ENCODE assay signal across 17 cellular contexts in the genomic region with DNA sequence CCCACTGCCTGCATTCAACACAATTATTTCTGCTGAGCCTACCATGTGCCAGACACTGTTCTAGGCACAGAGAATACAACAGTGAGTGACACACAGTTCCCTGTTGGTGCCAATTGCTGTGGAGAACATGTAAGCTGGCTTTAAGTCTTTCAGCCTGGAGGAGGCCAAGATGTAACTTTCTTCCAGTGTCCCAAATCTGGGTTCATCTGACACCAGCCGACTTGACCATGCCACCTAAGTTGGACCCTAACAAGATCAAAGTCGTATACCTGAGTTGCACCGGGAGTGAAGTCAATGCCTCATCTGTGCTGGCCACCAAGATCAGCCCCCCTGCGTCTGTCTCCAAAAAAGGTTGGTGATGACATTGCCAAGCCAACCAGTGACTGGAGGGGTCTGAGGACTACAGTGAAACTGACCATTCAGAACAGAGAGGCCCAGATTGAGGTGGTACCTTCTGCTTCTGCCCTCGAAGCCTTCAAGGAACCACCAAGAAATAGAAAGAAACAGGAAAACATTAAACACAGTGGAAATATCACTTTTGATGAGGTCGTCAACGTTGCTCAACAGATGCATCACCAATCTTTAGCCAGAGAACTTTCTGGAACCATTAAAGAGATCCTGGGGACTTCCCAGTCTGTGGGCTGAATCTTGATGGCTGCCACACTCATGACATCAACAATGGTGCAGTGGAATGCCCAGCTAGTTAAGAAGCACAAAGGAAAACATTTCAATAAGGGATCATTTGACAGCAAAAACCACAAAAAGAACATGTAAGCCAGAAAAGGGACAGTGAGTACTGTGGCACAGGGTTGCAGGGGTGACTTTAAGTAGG. TPM values are rescaled to one million over a fixed set of nuclear protein-coding genes. Genes with fewer than 3 reads are reported as not detected.
DNase-seq lines count a peak whose midpoint lies in the region; ATAC-seq, FAIRE-seq and TF ChIP-seq lines count a peak whose summit lies in the region.
"Had no signal": no experiment of that assay in that cellular context is flagged by ENCODE, and none has a peak within 500 bp of the region (broad histone marks: within the 10 kb centered on the region; RNA-seq: fewer than 3 reads in every experiment).

No MANE protein-coding gene starts in this region.

- TF ChIP-seq POLR2A in GM12891 (IDR thresholded peaks at IDR 0.05; ENCODE audit: low read depth, low read length): no peak

- POLR2A ChIA-PET in activated CD8-positive, alpha-beta T cell treated with anti-CD3 and anti-CD28 coated beads for 36 hours (lab: Charles Lee): interaction anchor here (1.7 to 2.9 kb wide), 3 partner anchors 14 to 94 kb away, joined by 5 to 14 read pairs (median 8); a partner anchor contains a TSS

- peaks cover 35% of the 10 kb centered on the region for H3K36me3 Mint-ChIP-seq in activated naive CD4-positive, alpha-beta T cell treated with anti-CD3 and anti-CD28 coated beads for 36 hours (ENCODE audit: low read depth)
- peaks cover 68% of the 10 kb centered on the region for H3K36me3 Mint-ChIP-seq in activated CD8-positive, alpha-beta T cell treated with anti-CD3 and anti-CD28 coated beads for 36 hours (ENCODE audit: low read depth)
- peaks cover 8% of the 10 kb centered on the region for H3K36me3 Mint-ChIP-seq in effector memory CD8-positive, alpha-beta T cell (ENCODE audit: insufficient read depth)

- H3K27ac Mint-ChIP-seq in activated naive CD4-positive, alpha-beta T cell treated with anti-CD3 and anti-CD28 coated beads for 36 hours: peak overlapping the region; percentile 92
- H3K27ac Mint-ChIP-seq in activated CD8-positive, alpha-beta T cell treated with anti-CD3 and anti-CD28 coated beads for 36 hours: peak overlapping the region; percentile 94
- H3K27ac Mint-ChIP-seq in effector memory CD8-positive, alpha-beta T cell: peak overlapping the region in 1 of 2 donors; percentile 74

- H3K9me3 Mint-ChIP-seq in activated naive CD4-positive, alpha-beta T cell treated with anti-CD3 and anti-CD28 coated beads for 36 hours: no peaks in the 10 kb centered on the region
- peaks cover 3% of the 10 kb centered on the region for H3K9me3 Mint-ChIP-seq in activated CD8-positive, alpha-beta T cell treated with anti-CD3 and anti-CD28 coated beads for 36 hours
- H3K9me3 Mint-ChIP-seq in effector memory CD8-positive, alpha-beta T cell: no peaks in the 10 kb centered on the region

- H3K4me1 Mint-ChIP-seq in activated naive CD4-positive, alpha-beta T cell treated with anti-CD3 and anti-CD28 coated beads for 36 hours (ENCODE audit: low read depth): peaks cover 88% of the 10 kb centered on the region
- peaks cover 76% of the 10 kb centered on the region for H3K4me1 Mint-ChIP-seq in activated CD8-positive, alpha-beta T cell treated with anti-CD3 and anti-CD28 coated beads for 36 hours (ENCODE audit: low read depth)
- peaks cover 24% of the 10 kb centered on the region in 2 donors for H3K4me1 Mint-ChIP-seq in effector memory CD8-positive, alpha-beta T cell (ENCODE audit: low read depth in 2 of 2)

- DNase-seq in activated naive CD4-positive, alpha-beta T cell treated with anti-CD3 and anti-CD28 coated beads for 36 hours: peak; percentile 59
- no peak for DNase-seq in activated naive CD4-positive, alpha-beta T cell treated with Interleukin-2 at 50 U/mL for 16 hours
- DNase-seq in activated CD8-positive, alpha-beta T cell treated with anti-CD3 and anti-CD28 coated beads for 36 hours: peak; percentile 39
- no peak for DNase-seq in effector memory CD8-positive, alpha-beta T cell
- DNase-seq in stimulated activated CD8-positive, alpha-beta memory T cell treated with anti-CD3 and anti-CD28 coated beads, Interleukin-4, amount 100 ng/mL, for 48 hours: peak; percentile 32
- DNase-seq in GM12891 (ENCODE audit: insufficient read length, low spot score): no peak
- DNase-seq: DMS53; midbrain; NCI-H1417 treated with DMSO at 0.1 percent for 48 hours; NCI-H510A treated with DMSO at 0.1 percent for 48 hours; OCI-M1; stimulated activated CD4-positive, alpha-beta T cell treated with anti-CD3 and anti-CD28 coated beads, Interleukin-1b, Interleukin-23, amount 100 ng/mL, for 48 hours had no signal

- peak overlapping the region; percentile 16 for H3K4me3 Mint-ChIP-seq in activated naive CD4-positive, alpha-beta T cell treated with anti-CD3 and anti-CD28 coated beads for 36 hours
- peak overlapping the region; percentile 37 for H3K4me3 Mint-ChIP-seq in activated CD8-positive, alpha-beta T cell treated with anti-CD3 and anti-CD28 coated beads for 36 hours
- H3K4me3 Mint-ChIP-seq in effector memory CD8-positive, alpha-beta T cell: no peak overlapping the region

- intact Hi-C loops in activated naive CD4-positive, alpha-beta T cell treated with anti-CD3 and anti-CD28 coated beads for 36 hours (cut with micrococcal nuclease): loop anchor here (1.0 kb wide), 1 partner anchor 14 kb away; no protein-coding TSS in a partner anchor
- intact Hi-C loops in activated CD8-positive, alpha-beta T cell treated with anti-CD3 and anti-CD28 coated beads for 36 hours (cut with micrococcal nuclease): no loop called here

- FAIRE-seq in GM12891 (lab: Jason Lieb, UNC): no peak
- FAIRE-seq: frontal cortex, K562 had no signal

- CTCF ChIA-PET in activated naive CD4-positive, alpha-beta T cell treated with anti-CD3 and anti-CD28 coated beads for 36 hours (lab: Charles Lee): interaction anchor here (0.6 to 8.0 kb wide), 5 partner anchors 9 to 51 kb away, joined by 3 to 75 read pairs (median 11); no protein-coding TSS in a partner anchor
- CTCF ChIA-PET in activated CD8-positive, alpha-beta T cell treated with anti-CD3 and anti-CD28 coated beads for 36 hours (lab: Charles Lee): interaction anchor here (0.7 to 4.2 kb wide), 5 partner anchors 14 to 133 kb away, joined by 3 to 33 read pairs (median 7); no protein-coding TSS in a partner anchor

- TF ChIP-seq CTCF in activated CD8-positive, alpha-beta T cell treated with anti-CD3 and anti-CD28 coated beads for 36 hours (IDR thresholded peaks at IDR 0.05): no peak

- peak; percentile 18 for ATAC-seq in activated CD8-positive, alpha-beta T cell treated with anti-CD3 and anti-CD28 coated beads for 36 hours
- ATAC-seq in effector memory CD8-positive, alpha-beta T cell (replicated peaks): peak; percentile 16
- ATAC-seq in GM21423 (IDR thresholded peaks at IDR 0.05; ENCODE audit: unreplicated experiment) (no peak), HG03378 (IDR thresholded peaks at IDR 0.05; ENCODE audit: unreplicated experiment) (no peak)
- ATAC-seq: activated CD4-positive, CD25-positive, alpha-beta regulatory T cell treated with anti-CD3 and anti-CD28 coated beads, Interleukin-2, amount 50 U/mL, for 24 hours; K562 had no signal

- H3K27me3 Mint-ChIP-seq in activated naive CD4-positive, alpha-beta T cell treated with anti-CD3 and anti-CD28 coated beads for 36 hours (ENCODE audit: low read depth): no peaks in the 10 kb centered on the region
- H3K27me3 Mint-ChIP-seq in activated CD8-positive, alpha-beta T cell treated with anti-CD3 and anti-CD28 coated beads for 36 hours: no peaks in the 10 kb centered on the region
- H3K27me3 Mint-ChIP-seq in effector memory CD8-positive, alpha-beta T cell: no peaks in the 10 kb centered on the region

TF ChIP-seq in GM12891, 5 proteins besides CTCF, POLR2A, EP300 and RAD21:
- TF ChIP-seq POU2F2 (IDR thresholded peaks at IDR 0.05; ENCODE audit: low read depth, low read length): no peak
- no peak for TF ChIP-seq TAF1 (IDR thresholded peaks at IDR 0.05; ENCODE audit: low read depth, low read length)
- no peak for TF ChIP-seq PAX5 (IDR thresholded peaks at IDR 0.05; ENCODE audit: insufficient read depth, low read length, severe bottlenecking)

RNA-seq across cellular contexts. Expression of a gene that starts 6.3 kb away (rescaled TPM):
- total RNA-seq in activated naive CD4-positive, alpha-beta T cell treated with anti-CD3 and anti-CD28 coated beads for 36 hours: 10 to 100 TPM; 40.4 to 41.7 TPM
- 10 to 100 TPM; 56.3 to 56.4 TPM for total RNA-seq in activated CD8-positive, alpha-beta T cell treated with anti-CD3 and anti-CD28 coated beads for 36 hours
- polyA plus RNA-seq in GM12891 (2012; ENCODE audit: low read depth, missing spikeins): 0.09 TPM

RNA-seq across cellular contexts. Expression of a gene that starts 30.9 kb away (rescaled TPM):
- total RNA-seq in activated naive CD4-positive, alpha-beta T cell treated with anti-CD3 and anti-CD28 coated beads for 36 hours: 1,000 to 10,000 TPM; 1,772 to 1,864 TPM
- total RNA-seq in activated CD8-positive, alpha-beta T cell treated with anti-CD3 and anti-CD28 coated beads for 36 hours: 1,000 to 10,000 TPM; 2,035 to 2,060 TPM
- polyA plus RNA-seq in GM12891 (2012; ENCODE audit: low read depth, missing spikeins): 2,002 TPM

Comparison
In these comparisons a context has a peak if more than half of its experiments do, and no peak if none do; other contexts are left out.
1. DNase-seq: peak in activated naive CD4-positive, alpha-beta T cell treated with anti-CD3 and anti-CD28 coated beads for 36 hours (single experiment), activated CD8-positive, alpha-beta T cell treated with anti-CD3 and anti-CD28 coated beads for 36 hours (single experiment) and stimulated activated CD8-positive, alpha-beta memory T cell treated with anti-CD3 and anti-CD28 coated beads, Interleukin-4, amount 100 ng/mL, for 48 hours (single experiment); none in activated naive CD4-positive, alpha-beta T cell treated with Interleukin-2 at 50 U/mL for 16 hours (single experiment), effector memory CD8-positive, alpha-beta T cell (0 of 3) and GM12891 (single experiment).
2. H3K4me3 Mint-ChIP-seq: peak in activated naive CD4-positive, alpha-beta T cell treated with anti-CD3 and anti-CD28 coated beads for 36 hours (single experiment) and activated CD8-positive, alpha-beta T cell treated with anti-CD3 and anti-CD28 coated beads for 36 hours (single experiment); none in effector memory CD8-positive, alpha-beta T cell (0 of 2).
3. ATAC-seq: peak in activated CD8-positive, alpha-beta T cell treated with anti-CD3 and anti-CD28 coated beads for 36 hours (single experiment) and effector memory CD8-positive, alpha-beta T cell (single experiment); none in GM21423 (single experiment) and HG03378 (single experiment).